ENCODE assay signal across 8 cellular contexts in genomic region chr1:26692793-26693490, GRCh38. TPM values are rescaled to one million over a fixed set of nuclear protein-coding genes. Genes with fewer than 3 reads are reported as not detected.
DNase-seq lines count a peak whose midpoint lies in the region; ATAC-seq, FAIRE-seq and TF ChIP-seq lines count a peak whose summit lies in the region.

No MANE protein-coding gene starts in this region.

- H3K4me1 ChIP-seq in spleen, result peaks cover 18 to 64% (median 55%) of the 10 kb centered on the region in 6 donors

- peak; percentile 98 to 99 for DNase-seq in NCI-H446 (lab: John Stamatoyannopoulos, UW)
- peak; percentile 77 for DNase-seq in activated CD4-positive, CD25-positive, alpha-beta regulatory T cell treated with anti-CD3 and anti-CD28 coated beads, Interleukin-2, amount 50 U/mL, for 72 hours
- DNase-seq in cerebellar cortex (ENCODE audit: low spot score), result peak; percentile 99
- peak; percentile 96 for DNase-seq in spleen

- peak; percentile 91 for FAIRE-seq in islet of Langerhans (lab: Jason Lieb, UNC)

- no peak for TF ChIP-seq CTCF in spleen (IDR thresholded peaks at IDR 0.05 in 8 of 11, conservative IDR thresholded peaks at IDR 0.05 in 3 of 11)

- H3K36me3 ChIP-seq in spleen, result no peaks in the 10 kb centered on the region

- intact Hi-C loops in spleen (cut with DNase I; ENCODE audit: low total_unique reads), result loop anchor here (10.0 kb wide), 1 partner anchor 52 kb away; no protein-coding TSS in a partner anchor

- TF ChIP-seq POLR2A in GM10847 (IDR thresholded peaks at IDR 0.05; ENCODE audit: extremely low read depth, insufficient read length), result peak; percentile 29
- TF ChIP-seq POLR2A in spleen (IDR thresholded peaks at IDR 0.05), result peak in 2 of 3 donors; percentile 6 to 13

- peak overlapping the region; percentile 82 to 99 (median 98) for H3K27ac ChIP-seq in spleen

- no peaks in the 10 kb centered on the region for H3K9me3 ChIP-seq in spleen

- peak; percentile 36 for ATAC-seq in HG03159 (IDR thresholded peaks at IDR 0.05; ENCODE audit: unreplicated experiment)
- ATAC-seq in GM18519 (IDR thresholded peaks at IDR 0.05; ENCODE audit: low FRiP score, unreplicated experiment), result no peak

- peaks cover 0 to 3% (median 0%) of the 10 kb centered on the region in 7 donors for H3K27me3 ChIP-seq in spleen (replicated peaks in 1 of 7)

- H3K4me3 ChIP-seq in spleen, result peak overlapping the region; percentile 38 to 95 (median 60)

- WGBS in spleen, 5 donors, result 0 to 1% (median 0%) methylated on average over 23 to 34 of the region's 34 CpGs

RNA-seq across cellular contexts. Expression of gene ARID1A, which starts 2.9 kb away (rescaled TPM):
- 100 to 1,000 TPM in 3 of 7 donors, 10 to 100 TPM in 4; 86.0 to 121 (median 97.4) TPM for total RNA-seq in spleen
- 10 to 100 TPM in 2 of 3 donors, 1 to 10 TPM in 1; 9.8 to 24.2 (median 14.6) TPM for polyA plus RNA-seq in spleen
